Comparison of ENCODE assay signal across 7 cellular contexts in genomic region chr10:114526112-114526496, GRCh38.
DNase-seq lines count a peak whose midpoint lies in the region; ATAC-seq lines count a peak whose summit lies in the region.

No MANE protein-coding gene starts in this region.

- peak overlapping the region; percentile 77 for H3K4me2 ChIP-seq in skeletal muscle satellite cell (ENCODE audit: low read length)

- H3K4me3 ChIP-seq in skeletal muscle satellite cell (ENCODE audit: low read length), result no peak overlapping the region

- peak overlapping the region; percentile 27 for H3K9ac ChIP-seq in skeletal muscle satellite cell (ENCODE audit: low read depth, low read length)

- H3K4me1 ChIP-seq in skeletal muscle satellite cell (ENCODE audit: control insufficient read depth, insufficient read depth, low read length), result peaks cover 13% of the 10 kb centered on the region

- H3K27me3 ChIP-seq in skeletal muscle satellite cell (ENCODE audit: control insufficient read depth, insufficient read depth, low read length), result peaks cover 13% of the 10 kb centered on the region

- H3K9me3 ChIP-seq in skeletal muscle satellite cell (replicated peaks; ENCODE audit: low read length), result no peaks in the 10 kb centered on the region

- DNase-seq in T-helper 2 cell (peak in 3 of 5 experiments; percentile 8 to 75 (median 72)), germinal center (ENCODE audit: low spot score) (peak; percentile 27), NCI-H1092 (lab: John Stamatoyannopoulos, UW) (no peak), NCI-H2227 (lab: John Stamatoyannopoulos, UW; ENCODE audit: unreplicated experiment) (no peak)

- ATAC-seq in GM19351 (IDR thresholded peaks at IDR 0.05; ENCODE audit: unreplicated experiment) (peak; percentile 29), HG03025 (IDR thresholded peaks at IDR 0.05; ENCODE audit: low FRiP score, unreplicated experiment) (peak; percentile 49)

- no peaks in the 10 kb centered on the region for H3K36me3 ChIP-seq in skeletal muscle satellite cell (ENCODE audit: insufficient read depth, low read length)

Comparison
In these comparisons a context has a peak if more than half of its experiments do, and no peak if none do; other contexts are left out.
1. DNase-seq: peak in T-helper 2 cell (3 of 5) and germinal center (single experiment); none in NCI-H1092 (single experiment) and NCI-H2227 (single experiment).